ENCODE assay signal across 9 cellular contexts in the genomic region with DNA sequence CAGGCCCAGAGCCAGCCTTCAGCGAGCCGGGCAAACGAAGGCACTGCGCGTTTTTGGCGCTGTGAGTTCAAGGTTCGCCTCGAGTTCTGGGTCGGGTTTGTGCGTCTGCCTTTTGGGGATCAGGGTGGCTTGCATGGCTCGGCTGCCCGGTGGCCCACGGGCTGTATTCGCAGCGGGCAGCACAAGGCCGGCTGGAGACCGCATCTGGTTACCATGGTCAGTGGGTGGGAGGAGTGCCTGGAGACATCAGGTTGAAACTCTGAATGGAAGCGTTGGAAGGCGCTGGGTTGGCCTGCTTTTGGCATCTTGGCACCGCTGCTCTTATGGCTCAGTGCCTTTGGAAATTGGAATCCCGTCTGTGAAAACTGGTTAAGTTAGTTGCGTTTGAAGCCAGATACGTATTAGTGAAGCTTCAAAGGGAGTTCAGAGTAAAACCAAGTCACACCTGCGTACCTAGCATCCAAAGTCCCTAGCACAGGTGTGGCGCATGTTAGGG. TPM values are rescaled to one million over a fixed set of nuclear protein-coding genes. Genes with fewer than 3 reads are reported as not detected.
DNase-seq lines count a peak whose midpoint lies in the region; ATAC-seq, FAIRE-seq and TF ChIP-seq lines count a peak whose summit lies in the region.
"Had no signal": no experiment of that assay in that cellular context is flagged by ENCODE, and none has a peak within 500 bp of the region (broad histone marks: within the 10 kb centered on the region; RNA-seq: fewer than 3 reads in every experiment).

No MANE protein-coding gene starts in this region.

- peak; percentile 36 for FAIRE-seq in bronchial epithelial cell (lab: Jason Lieb, UNC)

- H3K4me3 ChIP-seq in right atrium auricular region (peak overlapping the region; percentile 45 to 52), bronchial epithelial cell (ENCODE audit: low read depth, low read length) (peak overlapping the region; percentile 25), colonic mucosa (no peak overlapping the region)

- no peaks in the 10 kb centered on the region for H3K27me3 ChIP-seq in right atrium auricular region
- H3K27me3 ChIP-seq in bronchial epithelial cell (ENCODE audit: control insufficient read depth, insufficient read depth, low read length), result peaks cover 20% of the 10 kb centered on the region
- peaks cover 25% of the 10 kb centered on the region for H3K27me3 ChIP-seq in colonic mucosa

- no peak overlapping the region for H3K27ac Mint-ChIP-seq in mesothelial cell of epicardium
- H3K27ac Mint-ChIP-seq: dendritic cell treated with granulocyte-macrophage colony-stimulating factor and Interleukin-4, amounts not matched to agents 40 ng/mL and 50 ng/mL, for 4 days had no signal

- H3K36me3 Mint-ChIP-seq in mesothelial cell of epicardium, result no peaks in the 10 kb centered on the region

- peaks cover 0 to 6% of the 10 kb centered on the region in 2 donors for H3K9me3 ChIP-seq in right atrium auricular region
- no peaks in the 10 kb centered on the region for H3K9me3 ChIP-seq in colonic mucosa

- H3K4me1 Mint-ChIP-seq in mesothelial cell of epicardium, result peaks cover 4% of the 10 kb centered on the region

- H3K36me3 ChIP-seq in right atrium auricular region (no peaks in the 10 kb centered on the region), bronchial epithelial cell (ENCODE audit: control insufficient read depth, insufficient read depth, low read length) (no peaks in the 10 kb centered on the region), colonic mucosa (no peaks in the 10 kb centered on the region)

- H3K9me3 Mint-ChIP-seq in mesothelial cell of epicardium, result no peaks in the 10 kb centered on the region
- H3K9me3 Mint-ChIP-seq: dendritic cell treated with granulocyte-macrophage colony-stimulating factor and Interleukin-4, amounts not matched to agents 40 ng/mL and 50 ng/mL, for 4 days had no signal

- H3K4me1 ChIP-seq in right atrium auricular region (peaks cover 0 to 7% of the 10 kb centered on the region in 2 donors), colonic mucosa (no peaks in the 10 kb centered on the region)

- peaks cover 45% of the 10 kb centered on the region for H3K27me3 Mint-ChIP-seq in mesothelial cell of epicardium (ENCODE audit: low read depth)

- DNase-seq in right atrium auricular region (ENCODE audit: low spot score) (no peak), left ventricle myocardium superior (no peak), bronchial epithelial cell (ENCODE audit: low read depth) (no peak), mesothelial cell of epicardium (ENCODE audit: low spot score in 2 of 2, unreplicated experiment in 2 of 2) (no peak), SKM-1 (lab: John Stamatoyannopoulos, UW; ENCODE audit: unreplicated experiment) (no peak), colonic mucosa (no peak), NCI-H524 treated with DMSO at 0.1 percent for 48 hours (lab: John Stamatoyannopoulos, UW) (no peak), germinal center (ENCODE audit: low spot score) (no peak)

- H3K27ac ChIP-seq in right atrium auricular region (no peak overlapping the region), colonic mucosa (no peak overlapping the region)

- intact Hi-C loops in left ventricle myocardium superior (cut with micrococcal nuclease), result no loop called here
- intact Hi-C loops in colonic mucosa (cut with DNase I), result no loop called here

- ATAC-seq in left ventricle myocardium superior, result no peak

- peak overlapping the region; percentile 84 for H3K4me3 Mint-ChIP-seq in mesothelial cell of epicardium
- H3K4me3 Mint-ChIP-seq: dendritic cell treated with granulocyte-macrophage colony-stimulating factor and Interleukin-4, amounts not matched to agents 40 ng/mL and 50 ng/mL, for 4 days had no signal

- TF ChIP-seq CTCF in right atrium auricular region (IDR thresholded peaks at IDR 0.05) (no peak), bronchial epithelial cell (IDR thresholded peaks at IDR 0.05; ENCODE audit: insufficient read depth, low read length, severe bottlenecking) (no peak), mesothelial cell of epicardium (IDR thresholded peaks at IDR 0.05; ENCODE audit: unreplicated experiment) (no peak), colonic mucosa (IDR thresholded peaks at IDR 0.05) (no peak)

- no peak overlapping the region for H3K9ac ChIP-seq in colonic mucosa (ENCODE audit: low read depth in 2 of 2, low read length in 2 of 2)

RNA-seq across cellular contexts. Expression of a gene that starts 0.6 kb away (rescaled TPM):
- total RNA-seq in right atrium auricular region (under 1 TPM; 0.04 to 0.83 TPM), left ventricle myocardium superior (not detected), bronchial epithelial cell (under 0.01 and 0.13 TPM in 2 replicates), mesothelial cell of epicardium (2.5 to 3.3 TPM (median 3.2 TPM) in 3 replicates), colonic mucosa (under 1 TPM in 1 of 2 donors, not detected in 1; 0.07 TPM)

RNA-seq across cellular contexts. Expression of a gene that starts 50.9 kb away (rescaled TPM):
- total RNA-seq in right atrium auricular region, result 1 to 10 TPM; 6.2 to 9.5 TPM
- 14.5 TPM for total RNA-seq in left ventricle myocardium superior
- 7.4 and 17.1 TPM in 2 replicates for total RNA-seq in bronchial epithelial cell
- 6.2 to 6.6 TPM (median 6.6 TPM) in 3 replicates for total RNA-seq in mesothelial cell of epicardium
- 1 to 10 TPM; 1.3 to 3.0 TPM for total RNA-seq in colonic mucosa
